In genomic region chr19:33176670-33177416, GRCh38 we compare ENCODE assay signal across 1 cellular context.
A peak's percentile ranks its signal among the peaks of the same experiment; 100 is the strongest.
TF ChIP-seq lines count a peak whose summit lies in the region.

No MANE protein-coding gene starts in this region.

TF ChIP-seq in HepG2, 621 proteins besides CTCF, POLR2A, EP300 and RAD21 (continued from another document and continues in another):
- TF ChIP-seq HMGXB3 (CRISPR knock-in tag; IDR thresholded peaks at IDR 0.05; ENCODE audit: borderline replicate concordance), result peak; percentile 76
- 0 out of 2 replicates have a peak, but pooled peaks have one; percentile 35 for TF ChIP-seq SNAI1 (CRISPR knock-in tag; IDR thresholded peaks at IDR 0.05; ENCODE audit: borderline replicate concordance)
- TF ChIP-seq KDM4B (CRISPR knock-in tag; IDR thresholded peaks at IDR 0.05), result no peak
- TF ChIP-seq MAF1 (CRISPR knock-in tag; IDR thresholded peaks at IDR 0.05; ENCODE audit: borderline replicate concordance), result peak; percentile 99
- no peak for TF ChIP-seq EHMT2 (IDR thresholded peaks at IDR 0.05; ENCODE audit: borderline replicate concordance, low read depth, low read length)
- TF ChIP-seq ZNF3 (CRISPR knock-in tag; IDR thresholded peaks at IDR 0.05), result no peak; the same call in 1 of the 2 replicates
- no peak for TF ChIP-seq ZNF326 (CRISPR knock-in tag; IDR thresholded peaks at IDR 0.05; ENCODE audit: borderline replicate concordance)
- peak; percentile 44 for TF ChIP-seq RCOR2 (CRISPR knock-in tag; IDR thresholded peaks at IDR 0.05)
- peak; percentile 51 for TF ChIP-seq HBP1 (CRISPR knock-in tag; IDR thresholded peaks at IDR 0.05; ENCODE audit: low read depth)
- no peak; the same call in 1 of the 2 replicates for TF ChIP-seq ARNTL (CRISPR knock-in tag; IDR thresholded peaks at IDR 0.05)
- no peak for TF ChIP-seq KDM6A (CRISPR knock-in tag; IDR thresholded peaks at IDR 0.05; ENCODE audit: low read depth)
- TF ChIP-seq ZNF891 (CRISPR knock-in tag; IDR thresholded peaks at IDR 0.05), result no peak
- peak; percentile 49; the same call in 1 of the 2 replicates for TF ChIP-seq ZNF629 (CRISPR knock-in tag; conservative IDR thresholded peaks at IDR 0.05)
- no peak for TF ChIP-seq ZNF224 (CRISPR knock-in tag; IDR thresholded peaks at IDR 0.05)
- TF ChIP-seq NCOA2 (CRISPR knock-in tag; IDR thresholded peaks at IDR 0.05), result no peak; the same call in 1 of the 2 replicates
- TF ChIP-seq SAP130 (CRISPR knock-in tag; IDR thresholded peaks at IDR 0.05; ENCODE audit: low read depth), result peak; percentile 89
- no peak for TF ChIP-seq ZNF101 (CRISPR knock-in tag; IDR thresholded peaks at IDR 0.05; ENCODE audit: borderline replicate concordance, low read depth)
- TF ChIP-seq ZFP91 (CRISPR knock-in tag; IDR thresholded peaks at IDR 0.05; ENCODE audit: borderline replicate concordance), result peak; percentile 75; the same call in 1 of the 2 replicates
- no peak for TF ChIP-seq AFF4 (CRISPR knock-in tag; IDR thresholded peaks at IDR 0.05)
- TF ChIP-seq ZNF646 (CRISPR knock-in tag; IDR thresholded peaks at IDR 0.05), result no peak
- TF ChIP-seq TEAD3 (CRISPR knock-in tag; optimal IDR thresholded peaks at IDR 0.05; ENCODE audit: borderline replicate concordance), result peak; percentile 20
- no peak for TF ChIP-seq FOXA1 (IDR thresholded peaks at IDR 0.05)
- peak; percentile 38 for TF ChIP-seq FOXA1 (CRISPR knock-in tag; IDR thresholded peaks at IDR 0.05)
- no peak for TF ChIP-seq TMF1 (CRISPR knock-in tag; IDR thresholded peaks at IDR 0.05; ENCODE audit: low read depth)
- peak; percentile 12; the same call in 1 of the 2 replicates for TF ChIP-seq TFDP1 (CRISPR knock-in tag; IDR thresholded peaks at IDR 0.05; ENCODE audit: borderline replicate concordance)
- peak; percentile 3; the same call in 1 of the 2 replicates for TF ChIP-seq HNF4G (IDR thresholded peaks at IDR 0.05; ENCODE audit: borderline replicate concordance, low read depth, low read length)
- peak; percentile 64; the same call in 1 of the 2 replicates for TF ChIP-seq HNF4G (CRISPR knock-in tag; IDR thresholded peaks at IDR 0.05; ENCODE audit: borderline replicate concordance, low read depth)
- no peak for TF ChIP-seq MAFK (conservative IDR thresholded peaks at IDR 0.05 in 1 of 2, IDR thresholded peaks at IDR 0.05 in 1 of 2; ENCODE audit: low read length in 2 of 2)
- TF ChIP-seq ZNF225 (CRISPR knock-in tag; IDR thresholded peaks at IDR 0.05), result no peak
- TF ChIP-seq ZNF20 (CRISPR knock-in tag; IDR thresholded peaks at IDR 0.05), result 0 out of 2 replicates have a peak, but pooled peaks have one; percentile 28
- TF ChIP-seq ZHX1 (CRISPR knock-in tag; IDR thresholded peaks at IDR 0.05; ENCODE audit: low read depth), result peak; percentile 13; the same call in 1 of the 2 replicates
- no peak for TF ChIP-seq NR2F6 (IDR thresholded peaks at IDR 0.05)
- TF ChIP-seq NR2F6 (CRISPR knock-in tag; IDR thresholded peaks at IDR 0.05), result no peak
- TF ChIP-seq ZNF605 (CRISPR knock-in tag; IDR thresholded peaks at IDR 0.05), result no peak
- peak; percentile 57; the same call in 1 of the 2 replicates for TF ChIP-seq MAZ (IDR thresholded peaks at IDR 0.05; ENCODE audit: borderline replicate concordance, low read depth, low read length)
- peak; percentile 41; the same call in 1 of the 2 replicates for TF ChIP-seq MAZ (CRISPR knock-in tag; IDR thresholded peaks at IDR 0.05; ENCODE audit: low read depth)
- peak; percentile 83; the same call in 1 of the 2 replicates for TF ChIP-seq FOXK1 (CRISPR knock-in tag; IDR thresholded peaks at IDR 0.05; ENCODE audit: borderline replicate concordance, low read depth)
